In genomic region chr5:62692946-62693713, GRCh38 we compare ENCODE assay signal across 1 cellular context.
TF ChIP-seq lines count a peak whose summit lies in the region.

No MANE protein-coding gene starts in this region.

TF ChIP-seq in H1, 55 proteins besides CTCF, POLR2A, EP300 and RAD21 (continued from another document):
- TF ChIP-seq, protein P1, sequence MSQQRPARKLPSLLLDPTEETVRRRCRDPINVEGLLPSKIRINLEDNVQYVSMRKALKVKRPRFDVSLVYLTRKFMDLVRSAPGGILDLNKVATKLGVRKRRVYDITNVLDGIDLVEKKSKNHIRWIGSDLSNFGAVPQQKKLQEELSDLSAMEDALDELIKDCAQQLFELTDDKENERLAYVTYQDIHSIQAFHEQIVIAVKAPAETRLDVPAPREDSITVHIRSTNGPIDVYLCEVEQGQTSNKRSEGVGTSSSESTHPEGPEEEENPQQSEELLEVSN (IDR thresholded peaks at IDR 0.05): no peak
